In genomic region chr21:31235671-31236450, GRCh38 we compare ENCODE assay signal across 15 cellular contexts.
DNase-seq lines count a peak whose midpoint lies in the region; ATAC-seq and TF ChIP-seq lines count a peak whose summit lies in the region.
"Had no signal": no experiment of that assay in that cellular context is flagged by ENCODE, and none has a peak within 500 bp of the region (broad histone marks: within the 10 kb centered on the region; RNA-seq: fewer than 3 reads in every experiment).

No MANE protein-coding gene starts in this region.

- ATAC-seq in natural killer cell treated with Interleukin-12 subunit alpha and Interleukin-12 subunit beta and Interleukin-15 and Interleukin-18, amount 100 ng/mL, for 72 hours = peak; percentile 43 to 45
- ATAC-seq in omental fat pad (ENCODE audit: low FRiP score) = no peak
- ATAC-seq: mucosa of descending colon had no signal

- H3K27ac ChIP-seq in prostate gland = no peak overlapping the region
- H3K27ac ChIP-seq: SJSA1 had no signal

- peak overlapping the region; percentile 59 for H3K27ac Mint-ChIP-seq in activated CD4-positive, alpha-beta T cell treated with anti-CD3 and anti-CD28 coated beads, Interleukin-2, amount 10 ng/mL, durations not matched to agents 24 days and 14 days
- H3K27ac Mint-ChIP-seq in activated CD4-positive, alpha-beta T cell treated with anti-CD3 and anti-CD28 coated beads, Interleukin-2, amount 10 ng/mL, durations not matched to agents 7 days and 5 days = no peak overlapping the region
- H3K27ac Mint-ChIP-seq in natural killer cell treated with Interleukin-12 subunit alpha and Interleukin-12 subunit beta and Interleukin-15 and Interleukin-18, amount 100 ng/mL, for 72 hours = no peak overlapping the region
- H3K27ac Mint-ChIP-seq: activated B cell treated with CpG ODN at 0.5 μM for 24 hours; activated T-helper 2 cell treated with anti-CD3 and anti-CD28 coated beads, Interferon-gamma antibody, Interleukin-2, Interleukin-4, amounts not matched to agents 10 μg/mL and 5 μg/mL and 100 μg/mL, durations not matched to agents 14 hours and 24 hours and 36 hours; progenitor cell of endocrine pancreas had no signal

- WGBS in prostate gland = 62% methylated on average over 6 of the region's 6 CpGs

- DNase-seq in activated CD4-positive, alpha-beta T cell treated with anti-CD3 and anti-CD28 coated beads, Interleukin-2, amount 10 ng/mL, durations not matched to agents 24 days and 14 days = no peak
- no peak for DNase-seq in activated CD4-positive, alpha-beta T cell treated with anti-CD3 and anti-CD28 coated beads, Interleukin-2, amount 10 ng/mL, durations not matched to agents 7 days and 5 days
- DNase-seq in NCI-H2029 (lab: John Stamatoyannopoulos, UW) = peak; percentile 67
- peak; percentile 71 for DNase-seq in astrocyte of the hippocampus (ENCODE audit: low read depth, low spot score)
- no peak for DNase-seq in natural killer cell treated with Interleukin-12 subunit alpha and Interleukin-12 subunit beta and Interleukin-15 and Interleukin-18, amount 100 ng/mL, for 72 hours (ENCODE audit: low spot score)
- DNase-seq in prostate gland (ENCODE audit: low spot score) = no peak
- DNase-seq in HuH-7.5 (ENCODE audit: low spot score) = no peak
- no peak for DNase-seq in omental fat pad (ENCODE audit: low spot score)
- DNase-seq: activated B cell treated with CpG ODN at 0.5 μM for 24 hours, DMS79, mucosa of descending colon, NCI-H526 treated with DMSO at 0.1 percent for 48 hours had no signal

- H3K36me3 ChIP-seq in prostate gland = no peaks in the 10 kb centered on the region
- H3K36me3 ChIP-seq: SJSA1 had no signal

- H3K36me3 Mint-ChIP-seq in activated CD4-positive, alpha-beta T cell treated with anti-CD3 and anti-CD28 coated beads, Interleukin-2, amount 10 ng/mL, durations not matched to agents 24 days and 14 days (ENCODE audit: low read depth) = peaks cover 69% of the 10 kb centered on the region
- peaks cover 52% of the 10 kb centered on the region for H3K36me3 Mint-ChIP-seq in activated CD4-positive, alpha-beta T cell treated with anti-CD3 and anti-CD28 coated beads, Interleukin-2, amount 10 ng/mL, durations not matched to agents 7 days and 5 days (ENCODE audit: low read depth)
- H3K36me3 Mint-ChIP-seq in natural killer cell treated with Interleukin-12 subunit alpha and Interleukin-12 subunit beta and Interleukin-15 and Interleukin-18, amount 100 ng/mL, for 72 hours = peaks cover 13% of the 10 kb centered on the region

- H3K9me3 Mint-ChIP-seq in activated CD4-positive, alpha-beta T cell treated with anti-CD3 and anti-CD28 coated beads, Interleukin-2, amount 10 ng/mL, durations not matched to agents 24 days and 14 days = peaks cover 14% of the 10 kb centered on the region
- peaks cover 24% of the 10 kb centered on the region for H3K9me3 Mint-ChIP-seq in activated CD4-positive, alpha-beta T cell treated with anti-CD3 and anti-CD28 coated beads, Interleukin-2, amount 10 ng/mL, durations not matched to agents 7 days and 5 days
- peaks cover 5% of the 10 kb centered on the region for H3K9me3 Mint-ChIP-seq in natural killer cell treated with Interleukin-12 subunit alpha and Interleukin-12 subunit beta and Interleukin-15 and Interleukin-18, amount 100 ng/mL, for 72 hours

- H3K9me3 ChIP-seq in prostate gland = no peaks in the 10 kb centered on the region

- no peaks in the 10 kb centered on the region for H3K27me3 Mint-ChIP-seq in activated CD4-positive, alpha-beta T cell treated with anti-CD3 and anti-CD28 coated beads, Interleukin-2, amount 10 ng/mL, durations not matched to agents 24 days and 14 days
- no peaks in the 10 kb centered on the region for H3K27me3 Mint-ChIP-seq in activated CD4-positive, alpha-beta T cell treated with anti-CD3 and anti-CD28 coated beads, Interleukin-2, amount 10 ng/mL, durations not matched to agents 7 days and 5 days
- H3K27me3 Mint-ChIP-seq in natural killer cell treated with Interleukin-12 subunit alpha and Interleukin-12 subunit beta and Interleukin-15 and Interleukin-18, amount 100 ng/mL, for 72 hours = no peaks in the 10 kb centered on the region
- H3K27me3 Mint-ChIP-seq: activated B cell treated with CpG ODN at 0.5 μM for 24 hours, progenitor cell of endocrine pancreas had no signal

- no peak overlapping the region for H3K4me3 Mint-ChIP-seq in activated CD4-positive, alpha-beta T cell treated with anti-CD3 and anti-CD28 coated beads, Interleukin-2, amount 10 ng/mL, durations not matched to agents 24 days and 14 days
- H3K4me3 Mint-ChIP-seq in activated CD4-positive, alpha-beta T cell treated with anti-CD3 and anti-CD28 coated beads, Interleukin-2, amount 10 ng/mL, durations not matched to agents 7 days and 5 days = no peak overlapping the region
- H3K4me3 Mint-ChIP-seq in natural killer cell treated with Interleukin-12 subunit alpha and Interleukin-12 subunit beta and Interleukin-15 and Interleukin-18, amount 100 ng/mL, for 72 hours = no peak overlapping the region
- H3K4me3 Mint-ChIP-seq: activated B cell treated with CpG ODN at 0.5 μM for 24 hours had no signal

- intact Hi-C loops in activated CD4-positive, alpha-beta T cell treated with anti-CD3 and anti-CD28 coated beads, Interleukin-2, amount 10 ng/mL, durations not matched to agents 24 days and 14 days (cut with micrococcal nuclease) = no loop called here
- intact Hi-C loops in prostate gland (cut with DNase I) = no loop called here

- no peak for TF ChIP-seq POLR2A in prostate gland (IDR thresholded peaks at IDR 0.05)

- CTCF ChIA-PET in activated CD4-positive, alpha-beta T cell treated with anti-CD3 and anti-CD28 coated beads, Interleukin-2, amount 10 ng/mL, durations not matched to agents 7 days and 5 days (lab: Charles Lee) = interaction anchor here (0.5 to 1.9 kb wide), 4 partner anchors 17 to 341 kb away, joined by 3 to 4 read pairs (median 3); no protein-coding TSS in a partner anchor

- POLR2A ChIA-PET in activated CD4-positive, alpha-beta T cell treated with anti-CD3 and anti-CD28 coated beads, Interleukin-2, amount 10 ng/mL, durations not matched to agents 7 days and 5 days (lab: Charles Lee) = no interaction called here

- peaks cover 24% of the 10 kb centered on the region for H3K4me1 Mint-ChIP-seq in activated CD4-positive, alpha-beta T cell treated with anti-CD3 and anti-CD28 coated beads, Interleukin-2, amount 10 ng/mL, durations not matched to agents 24 days and 14 days
- peaks cover 18% of the 10 kb centered on the region for H3K4me1 Mint-ChIP-seq in activated CD4-positive, alpha-beta T cell treated with anti-CD3 and anti-CD28 coated beads, Interleukin-2, amount 10 ng/mL, durations not matched to agents 7 days and 5 days
- peaks cover 10 to 11% of the 10 kb centered on the region in 2 donors for H3K4me1 Mint-ChIP-seq in natural killer cell treated with Interleukin-12 subunit alpha and Interleukin-12 subunit beta and Interleukin-15 and Interleukin-18, amount 100 ng/mL, for 72 hours (ENCODE audit: low read depth in 2 of 2)
- H3K4me1 Mint-ChIP-seq: activated B cell treated with CpG ODN at 0.5 μM for 24 hours had no signal

- no peak for TF ChIP-seq CTCF in prostate gland (IDR thresholded peaks at IDR 0.05)
- TF ChIP-seq CTCF in omental fat pad (IDR thresholded peaks at IDR 0.05) = no peak

- no peaks in the 10 kb centered on the region for H3K27me3 ChIP-seq in prostate gland (replicated peaks; ENCODE audit: insufficient read depth)
- H3K27me3 ChIP-seq: SJSA1 had no signal

- no peak overlapping the region for H3K4me3 ChIP-seq in prostate gland
- H3K4me3 ChIP-seq: mucosa of descending colon, SJSA1 had no signal

- H3K4me1 ChIP-seq in prostate gland (replicated peaks) = no peaks in the 10 kb centered on the region

Comparison
In these comparisons a context has a peak if more than half of its experiments do, and no peak if none do; other contexts are left out.
1. DNase-seq: peak in NCI-H2029 (single experiment) and astrocyte of the hippocampus (single experiment); none in activated CD4-positive, alpha-beta T cell treated with anti-CD3 and anti-CD28 coated beads, Interleukin-2, amount 10 ng/mL, durations not matched to agents 24 days and 14 days (single experiment), activated CD4-positive, alpha-beta T cell treated with anti-CD3 and anti-CD28 coated beads, Interleukin-2, amount 10 ng/mL, durations not matched to agents 7 days and 5 days (single experiment), natural killer cell treated with Interleukin-12 subunit alpha and Interleukin-12 subunit beta and Interleukin-15 and Interleukin-18, amount 100 ng/mL, for 72 hours (single experiment), prostate gland (single experiment), HuH-7.5 (single experiment) and omental fat pad (single experiment).